In genomic region chr13:67223742-67224141, GRCh38 we compare ENCODE assay signal across 11 cellular contexts. TPM values are rescaled to one million over a fixed set of nuclear protein-coding genes. Genes with fewer than 3 reads are reported as not detected.
A peak's percentile ranks its signal among the peaks of the same experiment; 100 is the strongest.
DNase-seq lines count a peak whose midpoint lies in the region; ATAC-seq lines count a peak whose summit lies in the region.
"Had no signal": no experiment of that assay in that cellular context is flagged by ENCODE, and none has a peak within 500 bp of the region (broad histone marks: within the 10 kb centered on the region; RNA-seq: fewer than 3 reads in every experiment).

No MANE protein-coding gene starts in this region.

- peaks cover 7% of the 10 kb centered on the region for H3K27me3 Mint-ChIP-seq in activated CD8-positive, alpha-beta memory T cell treated with anti-CD3 and anti-CD28 coated beads, Interleukin-2, amount 10 ng/mL, durations not matched to agents 7 days and 5 days

- H3K36me3 ChIP-seq in adipocyte (ENCODE audit: control insufficient read depth, insufficient read depth, low read length, severe bottlenecking) (no peaks in the 10 kb centered on the region), skeletal muscle satellite cell (ENCODE audit: insufficient read depth, low read length) (peaks cover 28% of the 10 kb centered on the region)

- intact Hi-C loops in right cardiac atrium (cut with DNase I): loop anchor here (10.0 kb wide), 3 partner anchors 149 to 1569 kb away; no protein-coding TSS in a partner anchor

- ATAC-seq in right cardiac atrium (peak in 1 of 2 donors; percentile 25), GM18519 (IDR thresholded peaks at IDR 0.05; ENCODE audit: low FRiP score, unreplicated experiment) (no peak)
- no peak for ATAC-seq in activated CD8-positive, alpha-beta memory T cell treated with anti-CD3 and anti-CD28 coated beads, Interleukin-2, amount 10 ng/mL, durations not matched to agents 7 days and 5 days

- peak overlapping the region; percentile 90 for H3K4me2 ChIP-seq in skeletal muscle satellite cell (ENCODE audit: low read length)

- H3K9me3 ChIP-seq in adipocyte (ENCODE audit: control insufficient read depth, low read length): no peaks in the 10 kb centered on the region
- no peaks in the 10 kb centered on the region for H3K9me3 ChIP-seq in right cardiac atrium (ENCODE audit: control insufficient read depth, low read length)
- H3K9me3 ChIP-seq in skeletal muscle satellite cell (replicated peaks; ENCODE audit: low read length): no peaks in the 10 kb centered on the region

- no peaks in the 10 kb centered on the region for H3K36me3 Mint-ChIP-seq in activated CD8-positive, alpha-beta memory T cell treated with anti-CD3 and anti-CD28 coated beads, Interleukin-2, amount 10 ng/mL, durations not matched to agents 7 days and 5 days

- no peaks in the 10 kb centered on the region for H3K9me3 Mint-ChIP-seq in activated CD8-positive, alpha-beta memory T cell treated with anti-CD3 and anti-CD28 coated beads, Interleukin-2, amount 10 ng/mL, durations not matched to agents 7 days and 5 days (ENCODE audit: low read depth)
- H3K9me3 Mint-ChIP-seq: activated T-cell treated with anti-CD3 and anti-CD28 coated beads, Interleukin-2, amount 50 U/mL, for 24 hours had no signal

- DNase-seq in HCEC 1CT: peak; percentile 46
- DNase-seq in adipocyte (ENCODE audit: low read depth): peak; percentile 7
- no peak for DNase-seq in right cardiac atrium
- no peak for DNase-seq in NCI-H1105 treated with DMSO at 0.1 percent for 48 hours (lab: John Stamatoyannopoulos, UW)
- no peak for DNase-seq in activated CD8-positive, alpha-beta memory T cell treated with anti-CD3 and anti-CD28 coated beads, Interleukin-2, amount 10 ng/mL, durations not matched to agents 7 days and 5 days
- DNase-seq in occipital lobe (lab: John Stamatoyannopoulos, UW): no peak

- no peak overlapping the region for H3K27ac ChIP-seq in right cardiac atrium (ENCODE audit: low read length)
- H3K27ac ChIP-seq: VCaP had no signal

- H3K4me1 ChIP-seq in adipocyte (ENCODE audit: control insufficient read depth, insufficient read depth, low read length) (peaks cover 32% of the 10 kb centered on the region), right cardiac atrium (ENCODE audit: control insufficient read depth, insufficient read depth, low read length) (peaks cover 7% of the 10 kb centered on the region), skeletal muscle satellite cell (ENCODE audit: control insufficient read depth, insufficient read depth, low read length) (peaks cover 48% of the 10 kb centered on the region)

- H3K4me1 Mint-ChIP-seq in activated CD8-positive, alpha-beta memory T cell treated with anti-CD3 and anti-CD28 coated beads, Interleukin-2, amount 10 ng/mL, durations not matched to agents 7 days and 5 days: peaks cover 3% of the 10 kb centered on the region

- H3K27ac Mint-ChIP-seq in activated CD8-positive, alpha-beta memory T cell treated with anti-CD3 and anti-CD28 coated beads, Interleukin-2, amount 10 ng/mL, durations not matched to agents 7 days and 5 days: no peak overlapping the region
- H3K27ac Mint-ChIP-seq: activated T-cell treated with anti-CD3 and anti-CD28 coated beads, Interleukin-2, amount 50 U/mL, for 24 hours had no signal

- WGBS in right cardiac atrium: 47% methylated on average over 1 of the region's 1 CpG

- H3K4me3 ChIP-seq in adipocyte (ENCODE audit: low read length): peak overlapping the region; percentile 56
- peak overlapping the region; percentile 43 for H3K4me3 ChIP-seq in right cardiac atrium (ENCODE audit: low read length)
- peak overlapping the region; percentile 54 for H3K4me3 ChIP-seq in skeletal muscle satellite cell (ENCODE audit: low read length)
- H3K4me3 ChIP-seq: lung had no signal

- H3K9ac ChIP-seq in adipocyte (ENCODE audit: low read length) (peak overlapping the region; percentile 6), skeletal muscle satellite cell (ENCODE audit: low read depth, low read length) (peak overlapping the region; percentile 49)

- H3K4me3 Mint-ChIP-seq in activated CD8-positive, alpha-beta memory T cell treated with anti-CD3 and anti-CD28 coated beads, Interleukin-2, amount 10 ng/mL, durations not matched to agents 7 days and 5 days: no peak overlapping the region
- H3K4me3 Mint-ChIP-seq: activated T-cell treated with anti-CD3 and anti-CD28 coated beads, Interleukin-2, amount 50 U/mL, for 24 hours had no signal

- CTCF ChIA-PET in activated CD8-positive, alpha-beta memory T cell treated with anti-CD3 and anti-CD28 coated beads, Interleukin-2, amount 10 ng/mL, durations not matched to agents 7 days and 5 days (lab: Charles Lee): no interaction called here

- H3K27me3 ChIP-seq in adipocyte (replicated peaks; ENCODE audit: control insufficient read depth, insufficient read depth, low read length) (no peaks in the 10 kb centered on the region), right cardiac atrium (ENCODE audit: control insufficient read depth, insufficient read depth) (no peaks in the 10 kb centered on the region), skeletal muscle satellite cell (ENCODE audit: control insufficient read depth, insufficient read depth, low read length) (no peaks in the 10 kb centered on the region)

RNA-seq across cellular contexts. Expression of gene PCDH9, which starts 6.4 kb away (rescaled TPM):
- 10 to 100 TPM; 22.2 to 30.0 (median 28.2) TPM for total RNA-seq in right cardiac atrium
- polyA plus RNA-seq in right cardiac atrium: 5.1 TPM
- 14.2 and 19.4 TPM in 2 replicates for total RNA-seq in skeletal muscle satellite cell (2012; rRNA removed)
- under 1 TPM; 0.14 to 0.15 TPM for total RNA-seq in activated CD8-positive, alpha-beta memory T cell treated with anti-CD3 and anti-CD28 coated beads, Interleukin-2, amount 10 ng/mL, durations not matched to agents 7 days and 5 days
- total RNA-seq in occipital lobe: 113 TPM

Comparison
In these comparisons a context has a peak if more than half of its experiments do, and no peak if none do; other contexts are left out.
1. DNase-seq: peak in HCEC 1CT (single experiment) and adipocyte (single experiment); none in right cardiac atrium (0 of 3), NCI-H1105 treated with DMSO at 0.1 percent for 48 hours (single experiment), activated CD8-positive, alpha-beta memory T cell treated with anti-CD3 and anti-CD28 coated beads, Interleukin-2, amount 10 ng/mL, durations not matched to agents 7 days and 5 days (single experiment) and occipital lobe (single experiment).
2. RNA of gene PCDH9, which starts 6.4 kb away (total RNA-seq): 113 TPM in occipital lobe (single experiment) and 22.2 to 30.0 TPM in right cardiac atrium; 0.14 to 0.15 TPM in activated CD8-positive, alpha-beta memory T cell treated with anti-CD3 and anti-CD28 coated beads, Interleukin-2, amount 10 ng/mL, durations not matched to agents 7 days and 5 days; every median in the first group is over 10 times any median in the second.
3. Peak in every context shown above with its lines, with median percentiles within 50 percentile points of each other: H3K4me3 ChIP-seq.